1 cellular context compared by ENCODE assay signal in genomic region chr2:160353166-160353565, GRCh38.
TF ChIP-seq lines count a peak whose summit lies in the region.

No MANE protein-coding gene starts in this region.

TF ChIP-seq in K562, 482 proteins besides CTCF, POLR2A, EP300 and RAD21 (continued from another document):
- TF ChIP-seq, protein P1, sequence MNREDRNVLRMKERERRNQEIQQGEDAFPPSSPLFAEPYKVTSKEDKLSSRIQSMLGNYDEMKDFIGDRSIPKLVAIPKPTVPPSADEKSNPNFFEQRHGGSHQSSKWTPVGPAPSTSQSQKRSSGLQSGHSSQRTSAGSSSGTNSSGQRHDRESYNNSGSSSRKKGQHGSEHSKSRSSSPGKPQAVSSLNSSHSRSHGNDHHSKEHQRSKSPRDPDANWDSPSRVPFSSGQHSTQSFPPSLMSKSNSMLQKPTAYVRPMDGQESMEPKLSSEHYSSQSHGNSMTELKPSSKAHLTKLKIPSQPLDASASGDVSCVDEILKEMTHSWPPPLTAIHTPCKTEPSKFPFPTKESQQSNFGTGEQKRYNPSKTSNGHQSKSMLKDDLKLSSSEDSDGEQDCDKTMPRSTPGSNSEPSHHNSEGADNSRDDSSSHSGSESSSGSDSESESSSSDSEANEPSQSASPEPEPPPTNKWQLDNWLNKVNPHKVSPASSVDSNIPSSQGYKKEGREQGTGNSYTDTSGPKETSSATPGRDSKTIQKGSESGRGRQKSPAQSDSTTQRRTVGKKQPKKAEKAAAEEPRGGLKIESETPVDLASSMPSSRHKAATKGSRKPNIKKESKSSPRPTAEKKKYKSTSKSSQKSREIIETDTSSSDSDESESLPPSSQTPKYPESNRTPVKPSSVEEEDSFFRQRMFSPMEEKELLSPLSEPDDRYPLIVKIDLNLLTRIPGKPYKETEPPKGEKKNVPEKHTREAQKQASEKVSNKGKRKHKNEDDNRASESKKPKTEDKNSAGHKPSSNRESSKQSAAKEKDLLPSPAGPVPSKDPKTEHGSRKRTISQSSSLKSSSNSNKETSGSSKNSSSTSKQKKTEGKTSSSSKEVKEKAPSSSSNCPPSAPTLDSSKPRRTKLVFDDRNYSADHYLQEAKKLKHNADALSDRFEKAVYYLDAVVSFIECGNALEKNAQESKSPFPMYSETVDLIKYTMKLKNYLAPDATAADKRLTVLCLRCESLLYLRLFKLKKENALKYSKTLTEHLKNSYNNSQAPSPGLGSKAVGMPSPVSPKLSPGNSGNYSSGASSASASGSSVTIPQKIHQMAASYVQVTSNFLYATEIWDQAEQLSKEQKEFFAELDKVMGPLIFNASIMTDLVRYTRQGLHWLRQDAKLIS (CRISPR knock-in tag; IDR thresholded peaks at IDR 0.05) = no peak
- TF ChIP-seq POLR2AphosphoS2 (IDR thresholded peaks at IDR 0.05; ENCODE audit: low read length) = no peak
- no peak for TF ChIP-seq SMAD4 (CRISPR knock-in tag; conservative IDR thresholded peaks at IDR 0.05)
